In genomic region chr10:34766811-34767516, GRCh38 we compare ENCODE assay signal across 15 cellular contexts. TPM values are rescaled to one million over a fixed set of nuclear protein-coding genes. Genes with fewer than 3 reads are reported as not detected.
A peak's percentile ranks its signal among the peaks of the same experiment; 100 is the strongest.
DNase-seq lines count a peak whose midpoint lies in the region; ATAC-seq, FAIRE-seq and TF ChIP-seq lines count a peak whose summit lies in the region.
"Had no signal": no experiment of that assay in that cellular context is flagged by ENCODE, and none has a peak within 500 bp of the region (broad histone marks: within the 10 kb centered on the region; RNA-seq: fewer than 3 reads in every experiment).

No MANE protein-coding gene starts in this region.

- intact Hi-C loops in right cardiac atrium (cut with DNase I) (no loop called here), K562 (cut with micrococcal nuclease) (no loop called here)

- no peak for TF ChIP-seq EP300 in K562 (IDR thresholded peaks at IDR 0.05; ENCODE audit: low read length)

- BruUV-seq in K562 (replicated peaks; lab: Mats Ljungman, UMichigan): no TSS peak

- H4K8ac ChIP-seq in mesendoderm (ENCODE audit: low read depth, low read length): no peak overlapping the region

- H2AK5ac ChIP-seq in mesendoderm (ENCODE audit: low read length): peak overlapping the region; percentile 94

- in situ Hi-C loops in K562 (cut with MboI): no loop called here

- H3K4me1 ChIP-seq in cardiac muscle cell (ENCODE audit: low read depth) (peaks cover 40% of the 10 kb centered on the region), right cardiac atrium (ENCODE audit: control insufficient read depth, insufficient read depth, low read length) (peaks cover 13% of the 10 kb centered on the region), K562 (replicated peaks in 1 of 2; ENCODE audit: control insufficient read depth in 2 of 2, insufficient read depth in 2 of 2, low read length in 2 of 2) (peaks cover 3 to 4% of the 10 kb centered on the region in 2 experiments; a peak in 4 of 5 replicates), mesendoderm (ENCODE audit: control insufficient read depth, low read depth, low read length) (peaks cover 48% of the 10 kb centered on the region)

- H3K27ac ChIP-seq in cardiac muscle cell (peak overlapping the region; percentile 45), right cardiac atrium (ENCODE audit: low read length) (no peak overlapping the region), K562 (ENCODE audit: extremely low read depth, low read depth, low read length) (no peak overlapping the region), mesendoderm (ENCODE audit: low read depth, low read length) (peak overlapping the region; percentile 43)

- H3K9ac ChIP-seq in K562 (ENCODE audit: insufficient read depth in 1 of 2, low read depth in 2 of 2, low read length in 2 of 2): no peak overlapping the region
- peak overlapping the region; percentile 42 for H3K9ac ChIP-seq in mesendoderm (ENCODE audit: low read length)

- peak overlapping the region; percentile 56 for H3K23ac ChIP-seq in mesendoderm (ENCODE audit: low read length)

- H2BK5ac ChIP-seq in mesendoderm (ENCODE audit: low read length): peak overlapping the region; percentile 77

- H4K5ac ChIP-seq in mesendoderm (ENCODE audit: low read length): peak overlapping the region; percentile 90

- no peak overlapping the region for H3K18ac ChIP-seq in mesendoderm (ENCODE audit: low read length)

- FAIRE-seq in K562 (lab: Jason Lieb, UNC): peak; percentile 48
- FAIRE-seq: GM18507, TTC549 had no signal

- no peak for TF ChIP-seq RAD21 in K562 (CRISPR knock-in tag; conservative IDR thresholded peaks at IDR 0.05 in 1 of 2, IDR thresholded peaks at IDR 0.05 in 1 of 2)

- no peak overlapping the region for H2BK15ac ChIP-seq in mesendoderm (replicated peaks; ENCODE audit: low read depth)

- H3K27me3 ChIP-seq in cardiac muscle cell: no peaks in the 10 kb centered on the region
- no peaks in the 10 kb centered on the region for H3K27me3 ChIP-seq in right cardiac atrium (ENCODE audit: control insufficient read depth, insufficient read depth)
- H3K27me3 ChIP-seq in K562 (ENCODE audit: control insufficient read depth in 2 of 2, insufficient read depth in 2 of 2, low read length in 2 of 2): peaks cover 0 to 6% of the 10 kb centered on the region in 2 experiments; a peak in 2 of 5 replicates
- no peaks in the 10 kb centered on the region for H3K27me3 ChIP-seq in mesendoderm (ENCODE audit: insufficient read depth, low read length, poor library complexity)
- H3K27me3 ChIP-seq: gastrocnemius medialis had no signal

- H3K79me2 ChIP-seq in K562 (ENCODE audit: control insufficient read depth, insufficient read depth, low read length) (no peaks in the 10 kb centered on the region), mesendoderm (ENCODE audit: control insufficient read depth, insufficient read depth, low read length) (peaks cover 64% of the 10 kb centered on the region)

- peak overlapping the region; percentile 67 for H3K56ac ChIP-seq in mesendoderm (ENCODE audit: low read length)

- peaks cover 27% of the 10 kb centered on the region for H3K79me1 ChIP-seq in mesendoderm (ENCODE audit: low read length)

- no peak overlapping the region for H2BK120ac ChIP-seq in mesendoderm (ENCODE audit: low read depth, low read length)

- DNase-seq in cardiac muscle cell (ENCODE audit: low read depth in 1 of 2, low spot score in 1 of 2) (no peak), right cardiac atrium (no peak), K562 (ENCODE audit: extremely low read depth in 1 of 4, low spot score in 3 of 4) (no peak), mesendoderm (peak; percentile 61), NCI-H1105 (lab: John Stamatoyannopoulos, UW) (no peak)
- DNase-seq: activated CD4-positive, alpha-beta T cell treated with anti-CD3 and anti-CD28 coated beads, Interleukin-2, amount 50 U/mL, for 4 hours; activated gamma-delta T cell; EL; gastrocnemius medialis had no signal

- POLR2A ChIA-PET in K562 (lab: Yijun Ruan, JAX): no interaction called here

- no peak for ATAC-seq in right cardiac atrium
- no peak for ATAC-seq in K562
- ATAC-seq in GM21381 (IDR thresholded peaks at IDR 0.05; ENCODE audit: unreplicated experiment): no peak
- ATAC-seq in HG02938 (IDR thresholded peaks at IDR 0.05; ENCODE audit: unreplicated experiment): no peak
- ATAC-seq: gastrocnemius medialis, left lobe of liver, Right ventricle myocardium inferior had no signal

- no peak overlapping the region for H3K4me2 ChIP-seq in K562 (ENCODE audit: insufficient read depth, low read length)
- H3K4me2 ChIP-seq in mesendoderm (ENCODE audit: low read length): peak overlapping the region; percentile 17

- H3K36me3 ChIP-seq in cardiac muscle cell: no peaks in the 10 kb centered on the region
- H3K36me3 ChIP-seq in K562 (ENCODE audit: control insufficient read depth, insufficient read depth, low read length): no peaks in the 10 kb centered on the region
- H3K36me3 ChIP-seq in mesendoderm (ENCODE audit: control insufficient read depth, insufficient read depth, low read length): no peaks in the 10 kb centered on the region
- H3K36me3 ChIP-seq: gastrocnemius medialis had no signal

- CTCF ChIA-PET in K562 (lab: Yijun Ruan, JAX; ENCODE audit: low intra/inter-chr PET ratio): no interaction called here

- H3K4me3 ChIP-seq in cardiac muscle cell: no peak overlapping the region
- no peak overlapping the region for H3K4me3 ChIP-seq in right cardiac atrium (ENCODE audit: low read length)
- no peak overlapping the region for H3K4me3 ChIP-seq in K562
- no peak overlapping the region for H3K4me3 ChIP-seq in mesendoderm (ENCODE audit: low read length)
- H3K4me3 ChIP-seq: gastrocnemius medialis had no signal

- H2AFZ ChIP-seq in K562 (ENCODE audit: low read depth, low read length): no peak overlapping the region

- H3K9me3 ChIP-seq in cardiac muscle cell (ENCODE audit: low read depth) (no peaks in the 10 kb centered on the region), right cardiac atrium (ENCODE audit: control insufficient read depth, low read length) (no peaks in the 10 kb centered on the region), K562 (replicated peaks; ENCODE audit: control insufficient read depth, insufficient read depth, low read depth, low read length) (no peaks in the 10 kb centered on the region)
- H3K9me3 ChIP-seq: gastrocnemius medialis had no signal

- TF ChIP-seq POLR2A in K562 (conservative IDR thresholded peaks at IDR 0.05): no peak

- TF ChIP-seq CTCF in cardiac muscle cell (IDR thresholded peaks at IDR 0.05; ENCODE audit: low read depth, low read length) (no peak), K562 (IDR thresholded peaks at IDR 0.05 in 2 of 3, conservative IDR thresholded peaks at IDR 0.05 in 1 of 3; ENCODE audit: insufficient read depth in 2 of 3, low read depth in 1 of 3, low read length in 3 of 3) (no peak)

- H3K9me1 ChIP-seq in K562 (ENCODE audit: control insufficient read depth, insufficient read depth, low read length): no peaks in the 10 kb centered on the region

- H4K20me1 ChIP-seq in K562 (replicated peaks; ENCODE audit: control insufficient read depth, insufficient read depth, low read length): 0 out of 2 replicates have a peak, but pooled peaks cover 3% of the 10 kb centered on the region

- WGBS in right cardiac atrium: 90% methylated on average over 12 of the region's 12 CpGs
- 36% methylated on average over 12 of the region's 12 CpGs for WGBS in K562 (ENCODE audit: insufficient coverage, low coverage, missing lambda C conversion rate)
- WGBS in mesendoderm (ENCODE audit: extremely low coverage, insufficient coverage, low lambda C conversion rate): no CpG with 5 or more reads among the region's 12 CpGs

- peak overlapping the region; percentile 67 for H3K4ac ChIP-seq in mesendoderm (ENCODE audit: low read depth, low read length)

TF ChIP-seq in K562, 482 proteins besides CTCF, POLR2A, EP300 and RAD21:
- TF ChIP-seq HMGN3 (IDR thresholded peaks at IDR 0.05; ENCODE audit: borderline replicate concordance, extremely low read depth, insufficient read length, low read depth, low read length): no peak
- TF ChIP-seq SUPT5H (IDR thresholded peaks at IDR 0.05): no peak
- TF ChIP-seq SIX5 (IDR thresholded peaks at IDR 0.05; ENCODE audit: borderline replicate concordance in 1 of 2, insufficient read depth in 1 of 2, low read depth in 1 of 2, low read length in 2 of 2): no peak

RNA-seq across cellular contexts. Expression of gene PARD3, which starts 48.1 kb away (rescaled TPM):
- total RNA-seq in cardiac muscle cell: 45.9 and 64.8 TPM in 2 replicates
- polyA plus RNA-seq in cardiac muscle cell: 36.5 and 49.1 TPM in 2 replicates
- 10 to 100 TPM; 27.3 to 40.3 (median 29.7) TPM for total RNA-seq in right cardiac atrium
- polyA plus RNA-seq in right cardiac atrium: 10.5 TPM
- total RNA-seq in K562 (2011; cell fraction: chromatin; rRNA removed; ENCODE audit: low replicate concordance): 8.3 and 11.4 TPM in 2 replicates
- 4.5 and 6.1 TPM in 2 replicates for total RNA-seq in K562 (2011; cell fraction: nucleolus; rRNA removed)
- 5.0 and 7.4 TPM in 2 replicates for total RNA-seq in K562 (2011; cell fraction: nucleoplasm; rRNA removed)
- 7.7 and 8.4 TPM in 2 replicates for total RNA-seq in K562 (2014; rRNA removed)
- total RNA-seq in K562 (2014; rRNA removed; fragmentation: Illumina TruSeq; extraction: Trizol): 11.4 and 13.3 TPM in 2 replicates
- 8.8 and 11.7 TPM in 2 replicates for total RNA-seq in K562 (2015; rRNA removed; fragmentation: Illumina TruSeq; extraction: Trizol)
- 6.5 and 6.8 TPM in 2 replicates for total RNA-seq in K562 (2021)
- polyA plus RNA-seq in K562 (2011; rRNA removed): 11.6 and 19.2 TPM in 2 replicates
- polyA plus RNA-seq in K562 (2011; cell fraction: cytosol; rRNA removed): 4.3 and 14.5 TPM in 2 replicates
- 6.1 and 13.8 TPM in 2 replicates for polyA plus RNA-seq in K562 (2011; cell fraction: nucleus; rRNA removed)
- 4.5 and 5.7 TPM in 2 replicates for polyA plus RNA-seq in K562 (2012)
- polyA plus RNA-seq in K562 (2014; fragmentation: Illumina TruSeq; extraction: Trizol): 9.3 and 9.9 TPM in 2 replicates
- 1 to 10 TPM; 2.7 to 3.0 TPM for polyA plus RNA-seq in K562 (2014; fragmentation: Nextera tagmentation; extraction: Ambion mirVana)
- 5.0 and 6.4 TPM in 2 replicates for polyA plus RNA-seq in K562 (2014; rRNA removed)
- polyA minus RNA-seq in K562 (2011; rRNA and poly(A)+ RNA removed): 28.8 and 60.0 TPM in 2 replicates
- polyA minus RNA-seq in K562 (2011; cell fraction: cytosol; rRNA and poly(A)+ RNA removed): 7.9 and 20.2 TPM in 2 replicates
- 12.4 and 40.0 TPM in 2 replicates for polyA minus RNA-seq in K562 (2011; cell fraction: nucleus; rRNA and poly(A)+ RNA removed)
- polyA plus RNA-seq in mesendoderm (2013, experiment 1 of 2): 54.6 TPM
- polyA plus RNA-seq in mesendoderm (2013, experiment 2 of 2): 55.6 TPM

Comparison
In these comparisons a context has a peak if more than half of its experiments do, and no peak if none do; other contexts are left out.
1. H3K27ac ChIP-seq: peak in cardiac muscle cell (single experiment) and mesendoderm (single experiment); none in right cardiac atrium (single experiment) and K562 (single experiment).